Comparison of ENCODE assay signal across 8 cellular contexts in the genomic region with DNA sequence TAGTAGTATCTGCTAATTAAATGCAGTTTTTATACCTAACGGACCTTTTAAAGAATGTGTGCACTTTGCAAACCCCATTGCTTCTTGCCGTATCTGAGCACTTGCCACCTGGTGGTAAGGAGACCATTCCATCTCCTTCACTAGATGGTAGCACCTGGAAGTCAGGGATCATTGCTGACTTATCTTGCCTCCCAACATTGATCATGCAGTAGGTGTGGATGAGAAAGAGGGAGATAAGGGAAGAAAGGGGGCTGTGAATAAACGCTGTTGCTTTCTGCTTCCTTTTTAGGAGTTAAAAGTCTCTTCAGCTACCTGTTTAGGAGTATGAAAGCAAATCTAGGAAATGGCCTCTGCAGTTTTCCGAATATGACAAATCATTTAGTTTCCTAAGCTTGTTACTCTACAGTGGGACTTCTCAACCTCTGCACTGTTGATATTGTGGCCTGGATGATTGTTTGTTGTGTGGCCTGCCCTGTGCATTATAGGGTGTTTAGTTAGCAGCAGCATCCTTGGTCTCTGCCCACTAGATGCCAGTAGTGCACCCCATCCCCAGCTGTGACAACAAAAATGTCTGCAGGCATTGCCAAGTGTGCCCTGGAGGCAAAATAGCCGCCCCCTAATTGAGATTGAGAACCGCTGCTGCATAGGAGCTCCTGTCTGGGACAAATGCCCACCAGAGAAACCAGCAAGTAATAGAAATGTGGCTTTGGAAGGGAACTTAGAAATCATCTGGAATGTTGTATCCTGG. TPM values are rescaled to one million over a fixed set of nuclear protein-coding genes. Genes with fewer than 3 reads are reported as not detected.
DNase-seq lines count a peak whose midpoint lies in the region; ATAC-seq and TF ChIP-seq lines count a peak whose summit lies in the region.

No MANE protein-coding gene starts in this region.

- H4K20me1 ChIP-seq in GM23248 (ENCODE audit: insufficient read depth) (no peaks in the 10 kb centered on the region), Loucy (ENCODE audit: insufficient read depth, low read length, poor library complexity, severe bottlenecking) (no peaks in the 10 kb centered on the region)

- H3F3A ChIP-seq in GM23248 (ENCODE audit: insufficient read depth) (peaks cover 5% of the 10 kb centered on the region; the same call in 1 of the 2 replicates), Loucy (ENCODE audit: low read depth) (no peaks in the 10 kb centered on the region)

- H3K79me2 ChIP-seq in GM23248 (ENCODE audit: insufficient read depth), result peaks cover 53% of the 10 kb centered on the region
- H3K79me2 ChIP-seq in Loucy (ENCODE audit: insufficient read depth, low read length), result peaks cover 86% of the 10 kb centered on the region

- CTCF ChIA-PET in activated CD8-positive, alpha-beta memory T cell treated with anti-CD3 and anti-CD28 coated beads, Interleukin-2, amount 10 ng/mL, durations not matched to agents 7 days and 5 days (lab: Charles Lee), result no interaction called here

- H3K36me3 Mint-ChIP-seq in activated CD8-positive, alpha-beta memory T cell treated with anti-CD3 and anti-CD28 coated beads, Interleukin-2, amount 10 ng/mL, durations not matched to agents 7 days and 5 days, result no peaks in the 10 kb centered on the region
- H3K36me3 Mint-ChIP-seq in activated T-helper 1 cell treated with anti-CD3 and anti-CD28 coated beads, Interleukin-12 subunit alpha, Interleukin-12 subunit beta, Interleukin-2, Interleukin-4 antibody, amounts not matched to agents 30 ng/mL and 10 ng/mL and 1 ng/mL, durations not matched to agents 14 hours and 24 hours and 36 hours (ENCODE audit: low read depth), result no peaks in the 10 kb centered on the region

- no peaks in the 10 kb centered on the region for H3K4me1 ChIP-seq in GM23248 (ENCODE audit: insufficient read depth)
- peaks cover 27% of the 10 kb centered on the region for H3K4me1 ChIP-seq in Loucy (ENCODE audit: insufficient read depth, low read length, poor library complexity, severe bottlenecking)
- no peaks in the 10 kb centered on the region for H3K4me1 ChIP-seq in colonic mucosa

- H3K27ac ChIP-seq in GM23248 (no peak overlapping the region), colonic mucosa (no peak overlapping the region)

- DNase-seq in activated CD8-positive, alpha-beta memory T cell treated with anti-CD3 and anti-CD28 coated beads, Interleukin-2, amount 10 ng/mL, durations not matched to agents 7 days and 5 days, result no peak
- no peak for DNase-seq in activated CD8-positive, alpha-beta memory T cell treated with anti-CD3 and anti-CD28 coated beads, Interleukin-2, amount 50 U/mL, for 4 hours
- DNase-seq in GM23248, result peak; percentile 46
- peak; percentile 47 for DNase-seq in colonic mucosa
- peak; percentile 83 for DNase-seq in midbrain (lab: John Stamatoyannopoulos, UW)
- DNase-seq in epidermal melanocyte (ENCODE audit: insufficient read length, low spot score), result no peak
- DNase-seq in activated T-helper 1 cell treated with anti-CD3 and anti-CD28 coated beads, Interleukin-12 subunit alpha, Interleukin-12 subunit beta, Interleukin-2, Interleukin-4 antibody, amounts not matched to agents 30 ng/mL and 10 ng/mL and 1 ng/mL, durations not matched to agents 14 hours and 24 hours and 36 hours (ENCODE audit: low spot score), result no peak

- H3K9me2 ChIP-seq in GM23248 (ENCODE audit: insufficient read depth), result no peaks in the 10 kb centered on the region
- H3K9me2 ChIP-seq in Loucy (replicated peaks; ENCODE audit: low read depth, low read length), result no peaks in the 10 kb centered on the region

- H3K4me3 Mint-ChIP-seq in activated CD8-positive, alpha-beta memory T cell treated with anti-CD3 and anti-CD28 coated beads, Interleukin-2, amount 10 ng/mL, durations not matched to agents 7 days and 5 days, result no peak overlapping the region
- no peak overlapping the region for H3K4me3 Mint-ChIP-seq in activated T-helper 1 cell treated with anti-CD3 and anti-CD28 coated beads, Interleukin-12 subunit alpha, Interleukin-12 subunit beta, Interleukin-2, Interleukin-4 antibody, amounts not matched to agents 30 ng/mL and 10 ng/mL and 1 ng/mL, durations not matched to agents 14 hours and 24 hours and 36 hours

- H3K36me3 ChIP-seq in GM23248 (ENCODE audit: low read depth) (no peaks in the 10 kb centered on the region), Loucy (ENCODE audit: insufficient read depth, low read length) (no peaks in the 10 kb centered on the region), colonic mucosa (no peaks in the 10 kb centered on the region)

- no peaks in the 10 kb centered on the region for H3K4me1 Mint-ChIP-seq in activated CD8-positive, alpha-beta memory T cell treated with anti-CD3 and anti-CD28 coated beads, Interleukin-2, amount 10 ng/mL, durations not matched to agents 7 days and 5 days
- no peaks in the 10 kb centered on the region for H3K4me1 Mint-ChIP-seq in activated T-helper 1 cell treated with anti-CD3 and anti-CD28 coated beads, Interleukin-12 subunit alpha, Interleukin-12 subunit beta, Interleukin-2, Interleukin-4 antibody, amounts not matched to agents 30 ng/mL and 10 ng/mL and 1 ng/mL, durations not matched to agents 14 hours and 24 hours and 36 hours (ENCODE audit: low read depth)

- H3K9me3 ChIP-seq in GM23248 (ENCODE audit: low read depth) (no peaks in the 10 kb centered on the region), Loucy (ENCODE audit: insufficient read depth, low read depth, low read length) (no peaks in the 10 kb centered on the region; the same call in 1 of the 2 replicates), colonic mucosa (no peaks in the 10 kb centered on the region)

- H3K9ac ChIP-seq in GM23248 (no peak overlapping the region), Loucy (ENCODE audit: low read depth, low read length, poor library complexity, severe bottlenecking) (no peak overlapping the region), colonic mucosa (ENCODE audit: low read depth in 2 of 2, low read length in 2 of 2) (no peak overlapping the region)

- in situ Hi-C loops in GM23248 (cut with MboI), result no loop called here

- H3K9me3 Mint-ChIP-seq in activated CD8-positive, alpha-beta memory T cell treated with anti-CD3 and anti-CD28 coated beads, Interleukin-2, amount 10 ng/mL, durations not matched to agents 7 days and 5 days (ENCODE audit: low read depth), result peaks cover 2% of the 10 kb centered on the region
- no peaks in the 10 kb centered on the region for H3K9me3 Mint-ChIP-seq in activated T-helper 1 cell treated with anti-CD3 and anti-CD28 coated beads, Interleukin-12 subunit alpha, Interleukin-12 subunit beta, Interleukin-2, Interleukin-4 antibody, amounts not matched to agents 30 ng/mL and 10 ng/mL and 1 ng/mL, durations not matched to agents 14 hours and 24 hours and 36 hours

- H3K27me3 Mint-ChIP-seq in activated CD8-positive, alpha-beta memory T cell treated with anti-CD3 and anti-CD28 coated beads, Interleukin-2, amount 10 ng/mL, durations not matched to agents 7 days and 5 days, result peaks cover 7% of the 10 kb centered on the region
- peaks cover 4% of the 10 kb centered on the region for H3K27me3 Mint-ChIP-seq in activated T-helper 1 cell treated with anti-CD3 and anti-CD28 coated beads, Interleukin-12 subunit alpha, Interleukin-12 subunit beta, Interleukin-2, Interleukin-4 antibody, amounts not matched to agents 30 ng/mL and 10 ng/mL and 1 ng/mL, durations not matched to agents 14 hours and 24 hours and 36 hours (ENCODE audit: insufficient read depth)

- H3K27ac Mint-ChIP-seq in activated CD8-positive, alpha-beta memory T cell treated with anti-CD3 and anti-CD28 coated beads, Interleukin-2, amount 10 ng/mL, durations not matched to agents 7 days and 5 days, result no peak overlapping the region
- H3K27ac Mint-ChIP-seq in activated T-helper 1 cell treated with anti-CD3 and anti-CD28 coated beads, Interleukin-12 subunit alpha, Interleukin-12 subunit beta, Interleukin-2, Interleukin-4 antibody, amounts not matched to agents 30 ng/mL and 10 ng/mL and 1 ng/mL, durations not matched to agents 14 hours and 24 hours and 36 hours, result no peak overlapping the region

- peak; percentile 75 for TF ChIP-seq CTCF in Loucy (conservative IDR thresholded peaks at IDR 0.05; ENCODE audit: low read length)
- TF ChIP-seq CTCF in colonic mucosa (IDR thresholded peaks at IDR 0.05), result peak; percentile 21

- H3K27me3 ChIP-seq in GM23248 (replicated peaks; ENCODE audit: insufficient read depth) (no peaks in the 10 kb centered on the region), Loucy (ENCODE audit: insufficient read depth, low read length, poor library complexity, severe bottlenecking) (no peaks in the 10 kb centered on the region), colonic mucosa (no peaks in the 10 kb centered on the region)

- H2AFZ ChIP-seq in GM23248, result no peak overlapping the region
- no peak overlapping the region for H2AFZ ChIP-seq in Loucy (ENCODE audit: low read length)

- H3K4me2 ChIP-seq in GM23248 (ENCODE audit: unreplicated experiment) (no peak overlapping the region), Loucy (ENCODE audit: low read depth, low read length, poor library complexity, severe bottlenecking) (no peak overlapping the region)

- intact Hi-C loops in colonic mucosa (cut with DNase I), result no loop called here
- intact Hi-C loops in activated T-helper 1 cell treated with anti-CD3 and anti-CD28 coated beads, Interleukin-12 subunit alpha, Interleukin-12 subunit beta, Interleukin-2, Interleukin-4 antibody, amounts not matched to agents 30 ng/mL and 10 ng/mL and 1 ng/mL, durations not matched to agents 14 hours and 24 hours and 36 hours (cut with micrococcal nuclease), result no loop called here

- ATAC-seq in activated CD8-positive, alpha-beta memory T cell treated with anti-CD3 and anti-CD28 coated beads, Interleukin-2, amount 10 ng/mL, durations not matched to agents 7 days and 5 days, result peak; percentile 53

- no peak overlapping the region for H3K4me3 ChIP-seq in GM23248
- H3K4me3 ChIP-seq in Loucy (ENCODE audit: low read length, poor library complexity, severe bottlenecking), result no peak overlapping the region
- H3K4me3 ChIP-seq in colonic mucosa, result no peak overlapping the region

- 85 to 86% methylated on average over 6 of the region's 6 CpGs for WGBS in GM23248 (ENCODE audit: low coverage in 1 of 2, low lambda C conversion rate in 2 of 2, missing lambda C conversion rate in 2 of 2), 2 experiments

RNA-seq across cellular contexts. Expression of gene GAB1, which starts 38.8 kb away (rescaled TPM):
- total RNA-seq in activated CD8-positive, alpha-beta memory T cell treated with anti-CD3 and anti-CD28 coated beads, Interleukin-2, amount 10 ng/mL, durations not matched to agents 7 days and 5 days, result under 1 TPM; 0.55 to 0.91 TPM
- total RNA-seq in GM23248 (2014; rRNA removed; shearing (Covaris generic)), result 6.3 and 7.1 TPM in 2 replicates
- 1.8 and 2.0 TPM in 2 replicates for polyA plus RNA-seq in GM23248 (2016; fragmentation: Nextera tagmentation; extraction: Ambion mirVana)
- total RNA-seq in colonic mucosa, result 10 to 100 TPM; 48.9 to 81.2 TPM
- total RNA-seq in activated T-helper 1 cell treated with anti-CD3 and anti-CD28 coated beads, Interleukin-12 subunit alpha, Interleukin-12 subunit beta, Interleukin-2, Interleukin-4 antibody, amounts not matched to agents 30 ng/mL and 10 ng/mL and 1 ng/mL, durations not matched to agents 14 hours and 24 hours and 36 hours, result 0.66 and 1.4 TPM in 2 replicates

Comparison
In these comparisons a context has a peak if more than half of its experiments do, and no peak if none do; other contexts are left out.
1. DNase-seq: peak in GM23248 (single experiment), colonic mucosa (single experiment) and midbrain (single experiment); none in activated CD8-positive, alpha-beta memory T cell treated with anti-CD3 and anti-CD28 coated beads, Interleukin-2, amount 10 ng/mL, durations not matched to agents 7 days and 5 days (single experiment), activated CD8-positive, alpha-beta memory T cell treated with anti-CD3 and anti-CD28 coated beads, Interleukin-2, amount 50 U/mL, for 4 hours (single experiment), epidermal melanocyte (single experiment) and activated T-helper 1 cell treated with anti-CD3 and anti-CD28 coated beads, Interleukin-12 subunit alpha, Interleukin-12 subunit beta, Interleukin-2, Interleukin-4 antibody, amounts not matched to agents 30 ng/mL and 10 ng/mL and 1 ng/mL, durations not matched to agents 14 hours and 24 hours and 36 hours (single experiment).